ENCODE assay signal across 8 cellular contexts in genomic region chr2:102736174-102736606, GRCh38. TPM values are rescaled to one million over a fixed set of nuclear protein-coding genes. Genes with fewer than 3 reads are reported as not detected.
DNase-seq lines count a peak whose midpoint lies in the region; ATAC-seq and TF ChIP-seq lines count a peak whose summit lies in the region.

No MANE protein-coding gene starts in this region.

- peak overlapping the region; percentile 98 for H3K4me3 Mint-ChIP-seq in CD14-positive monocyte

- ATAC-seq in GM18873 (IDR thresholded peaks at IDR 0.05; ENCODE audit: low FRiP score, unreplicated experiment) (peak; percentile 42), HG03066 (IDR thresholded peaks at IDR 0.05; ENCODE audit: low read depth, unreplicated experiment) (peak; percentile 39)

- H3K9ac ChIP-seq in adipocyte (ENCODE audit: low read length), result peak overlapping the region; percentile 95

- H3K36me3 Mint-ChIP-seq in CD14-positive monocyte, result peaks cover 9% of the 10 kb centered on the region in 2 donors

- peak overlapping the region; percentile 18 to 92 (median 76) for H3K27ac Mint-ChIP-seq in CD14-positive monocyte

- peaks cover 0 to 5% (median 1%) of the 10 kb centered on the region in 3 donors for H3K27me3 Mint-ChIP-seq in CD14-positive monocyte (ENCODE audit: low read depth in 3 of 3)

- H3K27me3 ChIP-seq in adipocyte (replicated peaks; ENCODE audit: control insufficient read depth, insufficient read depth, low read length) (no peaks in the 10 kb centered on the region), right atrium auricular region (no peaks in the 10 kb centered on the region), sigmoid colon (no peaks in the 10 kb centered on the region)

- TF ChIP-seq CTCF in CD14-positive monocyte (IDR thresholded peaks at IDR 0.05) (no peak), right atrium auricular region (IDR thresholded peaks at IDR 0.05) (no peak), sigmoid colon (IDR thresholded peaks at IDR 0.05) (no peak)

- TF ChIP-seq POLR2A in sigmoid colon (IDR thresholded peaks at IDR 0.05), result no peak

- no peak for DNase-seq in CD14-positive monocyte (ENCODE audit: low spot score)
- peak; percentile 28 for DNase-seq in NCI-H345 treated with DMSO at 0.1 percent for 48 hours (lab: John Stamatoyannopoulos, UW; ENCODE audit: unreplicated experiment)
- DNase-seq in adipocyte (ENCODE audit: low read depth), result peak; percentile 50
- no peak for DNase-seq in right atrium auricular region (ENCODE audit: low spot score)
- DNase-seq in sigmoid colon, result no peak
- DNase-seq in mesenteric fat pad (ENCODE audit: low spot score), result no peak

- H3K36me3 ChIP-seq in adipocyte (ENCODE audit: control insufficient read depth, insufficient read depth, low read length, severe bottlenecking) (peaks cover 10% of the 10 kb centered on the region), right atrium auricular region (peaks cover 5% of the 10 kb centered on the region), sigmoid colon (peaks cover 0 to 10% (median 3%) of the 10 kb centered on the region in 4 donors)

- WGBS in sigmoid colon, 2 donors, result 2 to 10% methylated on average over 16 of the region's 16 CpGs

- intact Hi-C loops in CD14-positive monocyte (cut with micrococcal nuclease) (no loop called here), sigmoid colon (cut with DNase I) (no loop called here)

- H3K4me1 ChIP-seq in adipocyte (ENCODE audit: control insufficient read depth, insufficient read depth, low read length) (peaks cover 19% of the 10 kb centered on the region), right atrium auricular region (peaks cover 0 to 19% of the 10 kb centered on the region in 2 donors), sigmoid colon (peaks cover 0 to 17% (median 5%) of the 10 kb centered on the region in 4 donors)

- peaks cover 25% of the 10 kb centered on the region for H3K4me1 Mint-ChIP-seq in CD14-positive monocyte

- H3K27ac ChIP-seq in right atrium auricular region, result peak overlapping the region; percentile 77 to 82
- peak overlapping the region; percentile 70 to 80 (median 76) for H3K27ac ChIP-seq in sigmoid colon

- no peaks in the 10 kb centered on the region for H3K9me3 ChIP-seq in adipocyte (ENCODE audit: control insufficient read depth, low read length)
- no peaks in the 10 kb centered on the region for H3K9me3 ChIP-seq in right atrium auricular region
- H3K9me3 ChIP-seq in sigmoid colon, result no peaks in the 10 kb centered on the region

- TF ChIP-seq EP300 in sigmoid colon (IDR thresholded peaks at IDR 0.05), result no peak

- H3K9me3 Mint-ChIP-seq in CD14-positive monocyte, result no peaks in the 10 kb centered on the region

- H3K4me3 ChIP-seq in adipocyte (ENCODE audit: low read length) (peak overlapping the region; percentile 98), right atrium auricular region (peak overlapping the region; percentile 84 to 85), sigmoid colon (peak overlapping the region; percentile 75 to 91 (median 84))

RNA-seq across cellular contexts. Expression of gene TMEM182, which starts 25.6 kb away (rescaled TPM):
- polyA plus RNA-seq in CD14-positive monocyte, result under 1 TPM; 0.24 to 0.69 TPM
- 100 to 1,000 TPM in 1 of 2 donors, 10 to 100 TPM in 1; 75.4 to 212 TPM for total RNA-seq in right atrium auricular region
- total RNA-seq in sigmoid colon, result 1 to 10 TPM in 1 of 4 donors, under 1 TPM in 2, not detected in 1; 0.36 to 2.3 (median 0.55) TPM
- 1 to 10 TPM; 1.6 to 2.5 (median 1.8) TPM for polyA plus RNA-seq in sigmoid colon
- total RNA-seq in mesenteric fat pad, result 1.6 TPM

Comparison
In these comparisons a context has a peak if more than half of its experiments do, and no peak if none do; other contexts are left out.
1. DNase-seq: peak in NCI-H345 treated with DMSO at 0.1 percent for 48 hours (single experiment) and adipocyte (single experiment); none in CD14-positive monocyte (single experiment), right atrium auricular region (single experiment), sigmoid colon (single experiment) and mesenteric fat pad (single experiment).
2. RNA of gene TMEM182, which starts 25.6 kb away (total RNA-seq): 75.4 to 212 TPM in right atrium auricular region; 1.6 TPM in mesenteric fat pad (single experiment) and 0.36 to 2.3 TPM in sigmoid colon; every median in the first group is over 10 times any median in the second.
3. Peak in every context shown above with its lines, with median percentiles within 50 percentile points of each other: H3K4me3 ChIP-seq.